In the genomic region with DNA sequence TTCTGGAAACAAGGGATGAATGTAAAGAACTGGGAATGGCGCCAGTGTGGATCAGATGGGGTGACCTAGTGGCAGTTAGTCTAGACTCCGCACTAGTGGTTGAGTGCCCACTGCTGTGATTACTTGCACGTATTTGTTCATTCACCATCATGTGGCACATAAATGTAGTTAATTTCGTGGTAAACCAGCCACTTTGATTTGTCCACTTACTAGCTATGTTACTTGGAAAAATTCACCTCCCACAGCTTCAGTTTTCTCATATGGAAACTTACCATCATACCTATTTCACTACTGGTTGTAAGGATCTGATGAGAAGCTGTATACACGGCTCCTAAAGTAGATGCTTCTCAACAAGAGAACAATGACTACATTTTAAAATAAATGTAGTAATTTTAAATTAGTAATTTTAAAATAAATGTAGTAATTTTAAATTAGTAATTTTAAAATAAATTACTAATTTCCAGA, we compare ENCODE assay signal across 8 cellular contexts. TPM values are rescaled to one million over a fixed set of nuclear protein-coding genes. Genes with fewer than 3 reads are reported as not detected.
A peak's percentile ranks its signal among the peaks of the same experiment; 100 is the strongest.
DNase-seq lines count a peak whose midpoint lies in the region; ATAC-seq, FAIRE-seq and TF ChIP-seq lines count a peak whose summit lies in the region.

No MANE protein-coding gene starts in this region.

- peak overlapping the region; percentile 72 for H3K4me3 Mint-ChIP-seq in activated T-helper 2 cell treated with anti-CD3 and anti-CD28 coated beads, Interferon-gamma antibody, Interleukin-2, Interleukin-4, amounts not matched to agents 10 μg/mL and 5 μg/mL and 100 μg/mL, durations not matched to agents 14 hours and 24 hours and 36 hours (ENCODE audit: low read depth)
- H3K4me3 Mint-ChIP-seq in type B pancreatic cell = peak overlapping the region; percentile 87

- no peak for TF ChIP-seq CTCF in cardiac muscle cell (IDR thresholded peaks at IDR 0.05; ENCODE audit: low read depth, low read length)
- TF ChIP-seq CTCF in HepG2 (CRISPR knock-in tag; IDR thresholded peaks at IDR 0.05) = no peak
- TF ChIP-seq CTCF in type B pancreatic cell (conservative IDR thresholded peaks at IDR 0.05) = no peak

- no peak overlapping the region for H3K27ac ChIP-seq in cardiac muscle cell
- no peak overlapping the region for H3K27ac ChIP-seq in HepG2 (ENCODE audit: extremely low read length, insufficient read depth, low read length)

- TF ChIP-seq POLR2A in HepG2 (IDR thresholded peaks at IDR 0.05; ENCODE audit: insufficient read depth in 1 of 2, low read depth in 2 of 2, low read length in 2 of 2) = no peak; a peak in 1 of 4 replicates

- H3K27me3 Mint-ChIP-seq in activated T-helper 2 cell treated with anti-CD3 and anti-CD28 coated beads, Interferon-gamma antibody, Interleukin-2, Interleukin-4, amounts not matched to agents 10 μg/mL and 5 μg/mL and 100 μg/mL, durations not matched to agents 14 hours and 24 hours and 36 hours (ENCODE audit: low read depth) = no peaks in the 10 kb centered on the region
- no peaks in the 10 kb centered on the region for H3K27me3 Mint-ChIP-seq in type B pancreatic cell

- FAIRE-seq in HepG2 (lab: Jason Lieb, UNC) = no peak

- ATAC-seq in Right ventricle myocardium superior (ENCODE audit: poor library complexity) (no peak), HepG2 (no peak), HG03432 (IDR thresholded peaks at IDR 0.05; ENCODE audit: unreplicated experiment) (no peak)

- H3K4me1 Mint-ChIP-seq in activated T-helper 2 cell treated with anti-CD3 and anti-CD28 coated beads, Interferon-gamma antibody, Interleukin-2, Interleukin-4, amounts not matched to agents 10 μg/mL and 5 μg/mL and 100 μg/mL, durations not matched to agents 14 hours and 24 hours and 36 hours (ENCODE audit: low read depth) = peaks cover 20% of the 10 kb centered on the region
- no peaks in the 10 kb centered on the region for H3K4me1 Mint-ChIP-seq in type B pancreatic cell (ENCODE audit: unreplicated experiment)

- H3K9ac ChIP-seq in HepG2 (ENCODE audit: insufficient read depth, low read depth, low read length) = peak overlapping the region; percentile 63

- H3K27me3 ChIP-seq in cardiac muscle cell (no peaks in the 10 kb centered on the region), HepG2 (ENCODE audit: control insufficient read depth in 1 of 2, insufficient read depth in 2 of 2, low read length in 2 of 2) (no peaks in the 10 kb centered on the region)

- 6% methylated on average over 4 of the region's 5 CpGs for WGBS in HepG2 (ENCODE audit: low lambda C conversion rate)

- H4K20me1 ChIP-seq in HepG2 (ENCODE audit: insufficient read depth, low read length) = no peaks in the 10 kb centered on the region

- peak overlapping the region; percentile 95 for H2AFZ ChIP-seq in HepG2 (ENCODE audit: low read length)

- intact Hi-C loops in Right ventricle myocardium superior (cut with DNase I) (no loop called here), HepG2 (cut with micrococcal nuclease; ENCODE audit: unreplicated experiment) (no loop called here)
- intact Hi-C loops in activated T-helper 2 cell treated with anti-CD3 and anti-CD28 coated beads, Interferon-gamma antibody, Interleukin-2, Interleukin-4, amounts not matched to agents 10 μg/mL and 5 μg/mL and 100 μg/mL, durations not matched to agents 14 hours and 24 hours and 36 hours (cut with micrococcal nuclease) = loop anchor here (1.0 kb wide), 1 partner anchor 101 kb away; no protein-coding TSS in a partner anchor

- H3K4me3 ChIP-seq in cardiac muscle cell (peak overlapping the region; percentile 41), HepG2 (replicated peaks in 1 of 3; ENCODE audit: insufficient read depth in 1 of 3, low read depth in 2 of 3, low read length in 3 of 3) (peak overlapping the region; percentile 62 to 71 (median 69); a peak in 5 of 6 replicates)

- peak overlapping the region; percentile 77 for H3K4me2 ChIP-seq in HepG2 (ENCODE audit: low read depth, low read length)

- H3K4me1 ChIP-seq in cardiac muscle cell (ENCODE audit: low read depth) (no peaks in the 10 kb centered on the region), HepG2 (ENCODE audit: insufficient read depth, low read length) (no peaks in the 10 kb centered on the region)

- H3K27ac Mint-ChIP-seq in activated T-helper 2 cell treated with anti-CD3 and anti-CD28 coated beads, Interferon-gamma antibody, Interleukin-2, Interleukin-4, amounts not matched to agents 10 μg/mL and 5 μg/mL and 100 μg/mL, durations not matched to agents 14 hours and 24 hours and 36 hours = peak overlapping the region; percentile 89
- H3K27ac Mint-ChIP-seq in type B pancreatic cell = peak overlapping the region; percentile 80

- no peak for TF ChIP-seq EP300 in HepG2 (IDR thresholded peaks at IDR 0.05; ENCODE audit: low read depth in 2 of 2, low read length in 2 of 2)
- TF ChIP-seq EP300 in HepG2 (CRISPR knock-in tag; IDR thresholded peaks at IDR 0.05; ENCODE audit: borderline replicate concordance) = no peak

- POLR2A ChIA-PET in HepG2 (lab: Yijun Ruan, JAX) = no interaction called here

- in situ Hi-C loops in HepG2 (cut with HindIII; ENCODE audit: extremely low pct_ligation_motif_present, low pct_unique_long_range_greater_than_20kb) = no loop called here

- no peaks in the 10 kb centered on the region for H3K9me3 Mint-ChIP-seq in activated T-helper 2 cell treated with anti-CD3 and anti-CD28 coated beads, Interferon-gamma antibody, Interleukin-2, Interleukin-4, amounts not matched to agents 10 μg/mL and 5 μg/mL and 100 μg/mL, durations not matched to agents 14 hours and 24 hours and 36 hours
- peaks cover 4% of the 10 kb centered on the region for H3K9me3 Mint-ChIP-seq in type B pancreatic cell

- CTCF ChIA-PET in HepG2 (lab: Yijun Ruan, JAX; ENCODE audit: low intra/inter-chr PET ratio, low total read pairs) = no interaction called here

- no TSS peak for BruUV-seq in HepG2 (replicated peaks; lab: Mats Ljungman, UMichigan)

- H3K36me3 Mint-ChIP-seq in activated T-helper 2 cell treated with anti-CD3 and anti-CD28 coated beads, Interferon-gamma antibody, Interleukin-2, Interleukin-4, amounts not matched to agents 10 μg/mL and 5 μg/mL and 100 μg/mL, durations not matched to agents 14 hours and 24 hours and 36 hours (ENCODE audit: low read depth) = peaks cover 13% of the 10 kb centered on the region
- H3K36me3 Mint-ChIP-seq in type B pancreatic cell = no peaks in the 10 kb centered on the region

- DNase-seq in cardiac muscle cell (ENCODE audit: low read depth in 1 of 2, low spot score in 1 of 2) (no peak), Right ventricle myocardium superior (no peak), HepG2 (ENCODE audit: low spot score) (no peak), type B pancreatic cell (ENCODE audit: extremely low spot score, unreplicated experiment) (no peak), SIG-M5 treated with dmso at 0.1 percent for 504 hours (lab: John Stamatoyannopoulos, UW; ENCODE audit: unreplicated experiment) (no peak)
- no peak for DNase-seq in activated T-helper 2 cell treated with anti-CD3 and anti-CD28 coated beads, Interferon-gamma antibody, Interleukin-2, Interleukin-4, amounts not matched to agents 10 μg/mL and 5 μg/mL and 100 μg/mL, durations not matched to agents 14 hours and 24 hours and 36 hours (ENCODE audit: low spot score)
- no peak for DNase-seq in stimulated activated CD4-positive, alpha-beta T cell treated with anti-CD3 and anti-CD28 coated beads, Interleukin-4, amount 100 ng/mL, for 1 hour

- no peak for TF ChIP-seq RAD21 in HepG2 (CRISPR knock-in tag; IDR thresholded peaks at IDR 0.05)

- H3K9me3 ChIP-seq in cardiac muscle cell (ENCODE audit: low read depth) (no peaks in the 10 kb centered on the region), HepG2 (ENCODE audit: low read length) (no peaks in the 10 kb centered on the region)

- H3K36me3 ChIP-seq in cardiac muscle cell (no peaks in the 10 kb centered on the region), HepG2 (replicated peaks in 1 of 2; ENCODE audit: control insufficient read depth in 1 of 2, insufficient read depth in 2 of 2, low read length in 2 of 2) (no peaks in the 10 kb centered on the region)

- no peaks in the 10 kb centered on the region for H3K79me2 ChIP-seq in HepG2 (ENCODE audit: insufficient read depth, low read length)

TF ChIP-seq in HepG2, 621 proteins besides CTCF, POLR2A, EP300 and RAD21 (continues in another document):
- TF ChIP-seq SP4 (CRISPR knock-in tag; IDR thresholded peaks at IDR 0.05) (0 out of 2 replicates have a peak, but pooled peaks have one; percentile 5), NFYC (CRISPR knock-in tag; IDR thresholded peaks at IDR 0.05) (no peak), GABPA (IDR thresholded peaks at IDR 0.05; ENCODE audit: low read depth, low read length) (no peak), GABPA (CRISPR knock-in tag; IDR thresholded peaks at IDR 0.05; ENCODE audit: low read depth) (peak; percentile 5; the same call in 1 of the 2 replicates)

RNA-seq across cellular contexts. Expression of a gene that starts 0.4 kb away (rescaled TPM):
- total RNA-seq in cardiac muscle cell = 4.8 and 7.6 TPM in 2 replicates
- 12.3 and 19.4 TPM in 2 replicates for polyA plus RNA-seq in cardiac muscle cell
- 13.6 TPM for total RNA-seq in Right ventricle myocardium superior
- 17.6 and 19.9 TPM in 2 replicates for total RNA-seq in activated T-helper 2 cell treated with anti-CD3 and anti-CD28 coated beads, Interferon-gamma antibody, Interleukin-2, Interleukin-4, amounts not matched to agents 10 μg/mL and 5 μg/mL and 100 μg/mL, durations not matched to agents 14 hours and 24 hours and 36 hours
- total RNA-seq in HepG2 (2016; rRNA removed; fragmentation: Illumina TruSeq; extraction: Trizol) = 6.1 and 9.5 TPM in 2 replicates
- total RNA-seq in HepG2 (2016; cell fraction: cytosol; rRNA removed; fragmentation: Illumina TruSeq; extraction: Trizol; ENCODE audit: low read depth) = 1.5 and 1.8 TPM in 2 replicates
- 6.1 and 10.9 TPM in 2 replicates for total RNA-seq in HepG2 (2016; cell fraction: insoluble cytoplasmic fraction; rRNA removed; fragmentation: Illumina TruSeq; extraction: Trizol)
- total RNA-seq in HepG2 (2016; cell fraction: membrane; rRNA removed; fragmentation: Illumina TruSeq; extraction: Trizol) = 4.0 and 4.4 TPM in 2 replicates
- 3.2 and 3.4 TPM in 2 replicates for total RNA-seq in HepG2 (2016; cell fraction: nucleus; rRNA removed; fragmentation: Illumina TruSeq; extraction: Trizol)
- polyA plus RNA-seq in HepG2 (2011; rRNA removed) = 5.4 TPM in 2 replicates
- polyA plus RNA-seq in HepG2 (2011; cell fraction: cytosol; rRNA removed) = 2.0 and 3.9 TPM in 2 replicates
- 0.90 and 2.0 TPM in 2 replicates for polyA plus RNA-seq in HepG2 (2011; cell fraction: nucleus; rRNA removed)
- polyA plus RNA-seq in HepG2 (2012) = 7.0 and 9.2 TPM in 2 replicates
- 1.6 and 2.3 TPM in 2 replicates for polyA plus RNA-seq in HepG2 (2016; cell fraction: cytosol; fragmentation: Illumina TruSeq; extraction: Trizol; ENCODE audit: low read depth)
- polyA plus RNA-seq in HepG2 (2016; cell fraction: insoluble cytoplasmic fraction; fragmentation: Illumina TruSeq; extraction: Trizol; ENCODE audit: low read depth) = 14.0 and 14.5 TPM in 2 replicates
- 4.6 TPM in 2 replicates for polyA plus RNA-seq in HepG2 (2016; cell fraction: membrane; fragmentation: Illumina TruSeq; extraction: Trizol; ENCODE audit: low read depth)
- 6.3 and 6.6 TPM in 2 replicates for polyA plus RNA-seq in HepG2 (2016; cell fraction: nucleus; fragmentation: Illumina TruSeq; extraction: Trizol; ENCODE audit: insufficient read depth, low read depth)
- 1.7 and 12.3 TPM in 2 replicates for polyA minus RNA-seq in HepG2 (2011; rRNA and poly(A)+ RNA removed; ENCODE audit: low replicate concordance)
- polyA minus RNA-seq in HepG2 (2011; cell fraction: cytosol; rRNA and poly(A)+ RNA removed) = 2.4 and 3.0 TPM in 2 replicates
- 3.0 and 4.5 TPM in 2 replicates for polyA minus RNA-seq in HepG2 (2011; cell fraction: nucleus; rRNA and poly(A)+ RNA removed)
- total RNA-seq in type B pancreatic cell (ENCODE audit: low replicate concordance) = 13.7 and 16.3 TPM in 2 replicates
